ENCODE assay signal across 13 cellular contexts in the genomic region with DNA sequence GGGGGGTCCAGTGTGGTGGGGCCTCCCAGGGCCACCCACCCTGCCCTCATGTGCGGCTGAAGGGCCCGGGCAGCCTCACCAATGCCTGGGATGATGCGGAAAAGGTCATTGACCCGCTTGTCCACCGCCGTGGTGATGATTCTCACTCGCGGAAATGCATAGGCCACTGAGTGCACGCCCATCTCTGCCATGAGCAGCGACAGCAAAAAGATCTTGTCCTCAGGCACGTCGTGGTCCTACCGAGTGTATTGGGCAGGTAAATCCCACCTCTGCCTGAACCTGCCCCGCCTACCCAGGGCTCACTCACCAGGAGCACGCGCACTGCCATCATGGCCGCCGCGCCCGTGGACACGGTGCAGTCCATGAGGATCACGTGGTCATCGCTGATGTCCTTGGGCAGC. TPM values are rescaled to one million over a fixed set of nuclear protein-coding genes. Genes with fewer than 3 reads are reported as not detected.
DNase-seq lines count a peak whose midpoint lies in the region; ATAC-seq and TF ChIP-seq lines count a peak whose summit lies in the region.
"Had no signal": no experiment of that assay in that cellular context is flagged by ENCODE, and none has a peak within 500 bp of the region (broad histone marks: within the 10 kb centered on the region; RNA-seq: fewer than 3 reads in every experiment).

No MANE protein-coding gene starts in this region.

- no peak for ATAC-seq in HCT116

- BruUV-seq in HCT116 (replicated peaks; lab: Mats Ljungman, UMichigan), result TSS peak; percentile 62

- POLR2A ChIA-PET in HCT116 (lab: Charles Lee), result no interaction called here

- WGBS in iPS DF 6.9 (ENCODE audit: insufficient coverage, insufficient read length), result no CpG with 5 or more reads among the region's 23 CpGs

- no peak overlapping the region for H3K9ac ChIP-seq in HCT116 (ENCODE audit: low read length)

- no peaks in the 10 kb centered on the region for H4K20me1 ChIP-seq in HCT116 (ENCODE audit: insufficient read depth)

- no peak for TF ChIP-seq CTCF in HCT116 (IDR thresholded peaks at IDR 0.05 in 2 of 3, conservative IDR thresholded peaks at IDR 0.05 in 1 of 3; ENCODE audit: borderline replicate concordance in 1 of 3, insufficient read depth in 1 of 3, low read depth in 2 of 3, low read length in 2 of 3)

- no peaks in the 10 kb centered on the region for H3K9me2 ChIP-seq in HCT116 (ENCODE audit: insufficient read depth)

- H3K4me2 ChIP-seq in HCT116 (ENCODE audit: low read length), result no peak overlapping the region

- H3K79me2 ChIP-seq in HCT116 (ENCODE audit: insufficient read depth, low read length), result peaks cover 8% of the 10 kb centered on the region; the same call in 1 of the 2 replicates

- CTCF ChIA-PET in HCT116 (lab: Charles Lee), result no interaction called here

- intact Hi-C loops in HCT116 (cut with micrococcal nuclease), result no loop called here
- intact Hi-C loops in head of caudate nucleus (cut with DNase I), result no loop called here

- DNase-seq in HCT116 (ENCODE audit: low read depth, low spot score) (no peak), iPS DF 6.9 (ENCODE audit: low read depth, low spot score) (no peak), head of caudate nucleus (no peak)
- no peak for DNase-seq in activated CD4-positive, CD25-positive, alpha-beta regulatory T cell treated with anti-CD3 and anti-CD28 coated beads, Interleukin-2, amount 50 U/mL, for 72 hours
- DNase-seq: activated CD4-positive, alpha-beta T cell treated with anti-CD3 and anti-CD28 coated beads, Interleukin-2, amount 50 U/mL, for 4 hours; anterior cingulate cortex; mesenchymal stem cell; MG63; NCI-H2107; SIG-M5; testis had no signal

- peaks cover 3 to 13% of the 10 kb centered on the region in 2 experiments; a peak in 2 of 4 replicates for H3K4me1 ChIP-seq in HCT116 (ENCODE audit: control insufficient read depth in 1 of 2, insufficient read depth in 2 of 2, low read length in 2 of 2)
- peaks cover 4% of the 10 kb centered on the region for H3K4me1 ChIP-seq in iPS DF 6.9 (ENCODE audit: control insufficient read depth, insufficient read depth, low read length)

- H3K36me3 ChIP-seq in HCT116 (ENCODE audit: control insufficient read depth in 1 of 2, insufficient read depth in 2 of 2, low read length in 2 of 2), result peaks cover 13 to 41% of the 10 kb centered on the region in 2 experiments; a peak in 3 of 4 replicates
- H3K36me3 ChIP-seq in iPS DF 6.9 (ENCODE audit: control insufficient read depth, insufficient read depth, low read length), result peaks cover 33% of the 10 kb centered on the region

- TF ChIP-seq RAD21 in HCT116 (IDR thresholded peaks at IDR 0.05; ENCODE audit: low read depth), result no peak

- no peak overlapping the region for H2AFZ ChIP-seq in HCT116 (ENCODE audit: low read depth, low read length, poor library complexity, severe bottlenecking)

- H3K9me3 ChIP-seq in HCT116 (ENCODE audit: control insufficient read depth in 1 of 2, insufficient read depth in 1 of 2, low read depth in 1 of 2, low read length in 2 of 2) (no peaks in the 10 kb centered on the region), iPS DF 6.9 (ENCODE audit: control insufficient read depth, insufficient read depth, low read length) (no peaks in the 10 kb centered on the region)
- H3K9me3 ChIP-seq: MG63, spleen, testis had no signal

- RAD21 ChIA-PET in HCT116 (lab: Charles Lee; ENCODE audit: low non-redundant PET in 1 of 2, low total read pairs in 2 of 2, uncharacterized antibody in 2 of 2, unreplicated experiment in 2 of 2), result no interaction called here

- H3K27ac ChIP-seq in HCT116 (ENCODE audit: low read depth, low read length) (no peak overlapping the region), iPS DF 6.9 (ENCODE audit: low read length) (no peak overlapping the region)
- H3K27ac ChIP-seq: C4-2B, testis had no signal

- H3K27me3 ChIP-seq in HCT116 (ENCODE audit: insufficient read depth, low read length) (no peaks in the 10 kb centered on the region), iPS DF 6.9 (ENCODE audit: control insufficient read depth, insufficient read depth, low read length) (no peaks in the 10 kb centered on the region)
- H3K27me3 ChIP-seq: MG63, spleen, testis had no signal

- H3K4me3 ChIP-seq in HCT116 (replicated peaks in 1 of 2; ENCODE audit: low read depth in 1 of 2, low read length in 2 of 2) (no peak overlapping the region), iPS DF 6.9 (ENCODE audit: low read length) (peak overlapping the region; percentile 39; the same call in 1 of the 2 replicates)
- H3K4me3 ChIP-seq: MG63, spleen, testis had no signal

- no peak for TF ChIP-seq POLR2A in HCT116 (IDR thresholded peaks at IDR 0.05; ENCODE audit: borderline replicate concordance, extremely low read depth, insufficient read depth, insufficient read length)

TF ChIP-seq in HCT116, 20 proteins besides CTCF, POLR2A, EP300 and RAD21:
- TF ChIP-seq ELF1 (IDR thresholded peaks at IDR 0.05; ENCODE audit: borderline replicate concordance, low read depth) (no peak), POLR2AphosphoS5 (IDR thresholded peaks at IDR 0.05; ENCODE audit: low read depth, low read length) (no peak), ZFX (IDR thresholded peaks at IDR 0.05) (no peak), FOSL1 (IDR thresholded peaks at IDR 0.05; ENCODE audit: low read depth) (no peak), SRF (IDR thresholded peaks at IDR 0.05; ENCODE audit: low read depth) (no peak), TCF7L2 (IDR thresholded peaks at IDR 0.05; ENCODE audit: borderline replicate concordance, extremely low read depth, insufficient read depth, insufficient read length) (no peak), SIN3A (IDR thresholded peaks at IDR 0.05; ENCODE audit: low read depth) (no peak), ZNF274 (IDR thresholded peaks at IDR 0.05; ENCODE audit: low read depth, low read length) (no peak), YY1 (IDR thresholded peaks at IDR 0.05; ENCODE audit: extremely low read depth, insufficient replicate concordance, low read depth, low read length) (no peak), CBX3 (IDR thresholded peaks at IDR 0.05; ENCODE audit: low read depth) (no peak), EGR1 (IDR thresholded peaks at IDR 0.05; ENCODE audit: low read depth) (no peak), SP1 (IDR thresholded peaks at IDR 0.05; ENCODE audit: low read depth) (no peak)
- TF ChIP-seq, protein P1, sequence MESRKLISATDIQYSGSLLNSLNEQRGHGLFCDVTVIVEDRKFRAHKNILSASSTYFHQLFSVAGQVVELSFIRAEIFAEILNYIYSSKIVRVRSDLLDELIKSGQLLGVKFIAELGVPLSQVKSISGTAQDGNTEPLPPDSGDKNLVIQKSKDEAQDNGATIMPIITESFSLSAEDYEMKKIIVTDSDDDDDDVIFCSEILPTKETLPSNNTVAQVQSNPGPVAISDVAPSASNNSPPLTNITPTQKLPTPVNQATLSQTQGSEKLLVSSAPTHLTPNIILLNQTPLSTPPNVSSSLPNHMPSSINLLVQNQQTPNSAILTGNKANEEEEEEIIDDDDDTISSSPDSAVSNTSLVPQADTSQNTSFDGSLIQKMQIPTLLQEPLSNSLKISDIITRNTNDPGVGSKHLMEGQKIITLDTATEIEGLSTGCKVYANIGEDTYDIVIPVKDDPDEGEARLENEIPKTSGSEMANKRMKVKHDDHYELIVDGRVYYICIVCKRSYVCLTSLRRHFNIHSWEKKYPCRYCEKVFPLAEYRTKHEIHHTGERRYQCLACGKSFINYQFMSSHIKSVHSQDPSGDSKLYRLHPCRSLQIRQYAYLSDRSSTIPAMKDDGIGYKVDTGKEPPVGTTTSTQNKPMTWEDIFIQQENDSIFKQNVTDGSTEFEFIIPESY (IDR thresholded peaks at IDR 0.05; ENCODE audit: extremely low read depth, insufficient replicate concordance, low read length), result no peak
- TF ChIP-seq, protein P2, sequence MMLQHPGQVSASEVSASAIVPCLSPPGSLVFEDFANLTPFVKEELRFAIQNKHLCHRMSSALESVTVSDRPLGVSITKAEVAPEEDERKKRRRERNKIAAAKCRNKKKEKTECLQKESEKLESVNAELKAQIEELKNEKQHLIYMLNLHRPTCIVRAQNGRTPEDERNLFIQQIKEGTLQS (IDR thresholded peaks at IDR 0.05), result no peak
- TF ChIP-seq, protein P3, sequence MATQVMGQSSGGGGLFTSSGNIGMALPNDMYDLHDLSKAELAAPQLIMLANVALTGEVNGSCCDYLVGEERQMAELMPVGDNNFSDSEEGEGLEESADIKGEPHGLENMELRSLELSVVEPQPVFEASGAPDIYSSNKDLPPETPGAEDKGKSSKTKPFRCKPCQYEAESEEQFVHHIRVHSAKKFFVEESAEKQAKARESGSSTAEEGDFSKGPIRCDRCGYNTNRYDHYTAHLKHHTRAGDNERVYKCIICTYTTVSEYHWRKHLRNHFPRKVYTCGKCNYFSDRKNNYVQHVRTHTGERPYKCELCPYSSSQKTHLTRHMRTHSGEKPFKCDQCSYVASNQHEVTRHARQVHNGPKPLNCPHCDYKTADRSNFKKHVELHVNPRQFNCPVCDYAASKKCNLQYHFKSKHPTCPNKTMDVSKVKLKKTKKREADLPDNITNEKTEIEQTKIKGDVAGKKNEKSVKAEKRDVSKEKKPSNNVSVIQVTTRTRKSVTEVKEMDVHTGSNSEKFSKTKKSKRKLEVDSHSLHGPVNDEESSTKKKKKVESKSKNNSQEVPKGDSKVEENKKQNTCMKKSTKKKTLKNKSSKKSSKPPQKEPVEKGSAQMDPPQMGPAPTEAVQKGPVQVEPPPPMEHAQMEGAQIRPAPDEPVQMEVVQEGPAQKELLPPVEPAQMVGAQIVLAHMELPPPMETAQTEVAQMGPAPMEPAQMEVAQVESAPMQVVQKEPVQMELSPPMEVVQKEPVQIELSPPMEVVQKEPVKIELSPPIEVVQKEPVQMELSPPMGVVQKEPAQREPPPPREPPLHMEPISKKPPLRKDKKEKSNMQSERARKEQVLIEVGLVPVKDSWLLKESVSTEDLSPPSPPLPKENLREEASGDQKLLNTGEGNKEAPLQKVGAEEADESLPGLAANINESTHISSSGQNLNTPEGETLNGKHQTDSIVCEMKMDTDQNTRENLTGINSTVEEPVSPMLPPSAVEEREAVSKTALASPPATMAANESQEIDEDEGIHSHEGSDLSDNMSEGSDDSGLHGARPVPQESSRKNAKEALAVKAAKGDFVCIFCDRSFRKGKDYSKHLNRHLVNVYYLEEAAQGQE (IDR thresholded peaks at IDR 0.05; ENCODE audit: low read depth), result no peak

RNA-seq across cellular contexts. Expression of a gene that starts 16.1 kb away (rescaled TPM):
- 54.2 TPM for total RNA-seq in HCT116 (2021; ENCODE audit: unreplicated experiment)
- 67.3 and 79.7 TPM in 2 replicates for polyA plus RNA-seq in HCT116 (2012)

RNA-seq across cellular contexts. Expression of a gene that starts 29.7 kb away (rescaled TPM):
- 10.3 TPM for total RNA-seq in HCT116 (2021; ENCODE audit: unreplicated experiment)
- 5.6 and 6.2 TPM in 2 replicates for polyA plus RNA-seq in HCT116 (2012)

RNA-seq across cellular contexts. Expression of a gene that starts 39.4 kb away (rescaled TPM):
- total RNA-seq in HCT116 (2021; ENCODE audit: unreplicated experiment), result 4.2 TPM
- polyA plus RNA-seq in HCT116 (2012), result 3.1 and 3.9 TPM in 2 replicates

RNA-seq across cellular contexts. Expression of a gene that starts 40.9 kb away (rescaled TPM):
- 74.9 TPM for total RNA-seq in HCT116 (2021; ENCODE audit: unreplicated experiment)
- polyA plus RNA-seq in HCT116 (2012), result 70.4 and 75.7 TPM in 2 replicates

RNA-seq across cellular contexts. Expression of a gene that starts 45.1 kb away (rescaled TPM):
- total RNA-seq in HCT116 (2021; ENCODE audit: unreplicated experiment), result 38.3 TPM
- 27.0 and 27.6 TPM in 2 replicates for polyA plus RNA-seq in HCT116 (2012)
